1 cellular context compared by ENCODE assay signal in the genomic region with DNA sequence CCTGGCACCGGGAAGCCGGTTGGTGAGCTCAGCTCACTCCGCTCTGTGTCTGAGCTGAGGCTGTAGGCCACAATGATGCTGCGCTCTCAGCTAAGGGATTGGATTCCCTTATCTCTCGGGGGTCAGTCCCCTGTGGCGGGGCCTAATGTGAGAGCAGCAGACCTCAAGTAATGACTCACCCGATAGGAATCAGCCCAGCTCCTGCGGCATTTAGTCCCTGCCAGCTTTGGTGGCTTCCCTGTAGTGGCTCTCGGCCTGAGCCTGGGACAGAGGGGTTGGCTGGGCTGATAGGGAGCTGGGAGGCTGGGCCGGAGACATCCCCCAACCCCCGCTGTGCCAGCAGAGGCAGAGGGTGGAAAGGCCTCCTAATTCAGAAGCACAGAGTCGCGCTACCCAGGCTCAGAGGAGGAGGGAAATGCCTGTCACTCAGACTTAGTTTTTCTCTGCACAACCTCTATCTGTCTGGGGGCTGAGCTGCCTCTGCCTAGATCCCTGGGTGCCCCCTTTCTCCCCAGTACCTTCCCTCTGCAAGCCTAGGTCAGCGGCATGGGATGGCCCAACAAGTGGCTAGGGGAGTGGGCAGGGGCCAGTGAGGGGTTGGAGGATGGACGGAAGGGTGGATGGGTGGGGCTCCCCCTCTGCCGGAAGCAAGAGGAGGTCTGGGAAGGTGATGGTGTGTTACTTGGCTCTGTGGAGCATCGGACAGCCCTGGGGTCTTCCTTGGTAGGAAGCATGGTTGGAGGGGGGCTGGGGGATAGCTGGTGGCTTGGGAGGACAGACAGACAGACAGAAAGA.
TF ChIP-seq lines count a peak whose summit lies in the region.

No MANE protein-coding gene starts in this region.

TF ChIP-seq in K562, 482 proteins besides CTCF, POLR2A, EP300 and RAD21 (continued from another document and continues in another):
- TF ChIP-seq, protein P1, sequence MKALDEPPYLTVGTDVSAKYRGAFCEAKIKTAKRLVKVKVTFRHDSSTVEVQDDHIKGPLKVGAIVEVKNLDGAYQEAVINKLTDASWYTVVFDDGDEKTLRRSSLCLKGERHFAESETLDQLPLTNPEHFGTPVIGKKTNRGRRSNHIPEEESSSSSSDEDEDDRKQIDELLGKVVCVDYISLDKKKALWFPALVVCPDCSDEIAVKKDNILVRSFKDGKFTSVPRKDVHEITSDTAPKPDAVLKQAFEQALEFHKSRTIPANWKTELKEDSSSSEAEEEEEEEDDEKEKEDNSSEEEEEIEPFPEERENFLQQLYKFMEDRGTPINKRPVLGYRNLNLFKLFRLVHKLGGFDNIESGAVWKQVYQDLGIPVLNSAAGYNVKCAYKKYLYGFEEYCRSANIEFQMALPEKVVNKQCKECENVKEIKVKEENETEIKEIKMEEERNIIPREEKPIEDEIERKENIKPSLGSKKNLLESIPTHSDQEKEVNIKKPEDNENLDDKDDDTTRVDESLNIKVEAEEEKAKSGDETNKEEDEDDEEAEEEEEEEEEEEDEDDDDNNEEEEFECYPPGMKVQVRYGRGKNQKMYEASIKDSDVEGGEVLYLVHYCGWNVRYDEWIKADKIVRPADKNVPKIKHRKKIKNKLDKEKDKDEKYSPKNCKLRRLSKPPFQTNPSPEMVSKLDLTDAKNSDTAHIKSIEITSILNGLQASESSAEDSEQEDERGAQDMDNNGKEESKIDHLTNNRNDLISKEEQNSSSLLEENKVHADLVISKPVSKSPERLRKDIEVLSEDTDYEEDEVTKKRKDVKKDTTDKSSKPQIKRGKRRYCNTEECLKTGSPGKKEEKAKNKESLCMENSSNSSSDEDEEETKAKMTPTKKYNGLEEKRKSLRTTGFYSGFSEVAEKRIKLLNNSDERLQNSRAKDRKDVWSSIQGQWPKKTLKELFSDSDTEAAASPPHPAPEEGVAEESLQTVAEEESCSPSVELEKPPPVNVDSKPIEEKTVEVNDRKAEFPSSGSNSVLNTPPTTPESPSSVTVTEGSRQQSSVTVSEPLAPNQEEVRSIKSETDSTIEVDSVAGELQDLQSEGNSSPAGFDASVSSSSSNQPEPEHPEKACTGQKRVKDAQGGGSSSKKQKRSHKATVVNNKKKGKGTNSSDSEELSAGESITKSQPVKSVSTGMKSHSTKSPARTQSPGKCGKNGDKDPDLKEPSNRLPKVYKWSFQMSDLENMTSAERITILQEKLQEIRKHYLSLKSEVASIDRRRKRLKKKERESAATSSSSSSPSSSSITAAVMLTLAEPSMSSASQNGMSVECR (CRISPR knock-in tag; IDR thresholded peaks at IDR 0.05): no peak
- TF ChIP-seq, protein P2, sequence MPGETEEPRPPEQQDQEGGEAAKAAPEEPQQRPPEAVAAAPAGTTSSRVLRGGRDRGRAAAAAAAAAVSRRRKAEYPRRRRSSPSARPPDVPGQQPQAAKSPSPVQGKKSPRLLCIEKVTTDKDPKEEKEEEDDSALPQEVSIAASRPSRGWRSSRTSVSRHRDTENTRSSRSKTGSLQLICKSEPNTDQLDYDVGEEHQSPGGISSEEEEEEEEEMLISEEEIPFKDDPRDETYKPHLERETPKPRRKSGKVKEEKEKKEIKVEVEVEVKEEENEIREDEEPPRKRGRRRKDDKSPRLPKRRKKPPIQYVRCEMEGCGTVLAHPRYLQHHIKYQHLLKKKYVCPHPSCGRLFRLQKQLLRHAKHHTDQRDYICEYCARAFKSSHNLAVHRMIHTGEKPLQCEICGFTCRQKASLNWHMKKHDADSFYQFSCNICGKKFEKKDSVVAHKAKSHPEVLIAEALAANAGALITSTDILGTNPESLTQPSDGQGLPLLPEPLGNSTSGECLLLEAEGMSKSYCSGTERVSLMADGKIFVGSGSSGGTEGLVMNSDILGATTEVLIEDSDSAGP (CRISPR knock-in tag; IDR thresholded peaks at IDR 0.05): no peak
- no peak for TF ChIP-seq BCLAF1 (IDR thresholded peaks at IDR 0.05; ENCODE audit: borderline replicate concordance in 1 of 2, control insufficient read depth in 1 of 2, low read depth in 2 of 2, low read length in 1 of 2)
- 0 out of 2 replicates have a peak, but pooled peaks have one; percentile 18 for TF ChIP-seq ZFX (CRISPR knock-in tag; IDR thresholded peaks at IDR 0.05)
- peak; percentile 90 for TF ChIP-seq ATF3 (IDR thresholded peaks at IDR 0.05)
- TF ChIP-seq ATF3 (CRISPR knock-in tag; conservative IDR thresholded peaks at IDR 0.05): peak; percentile 76; the same call in 1 of the 2 replicates
- TF ChIP-seq GATAD2B (IDR thresholded peaks at IDR 0.05; ENCODE audit: borderline replicate concordance): peak; percentile 41; the same call in 1 of the 2 replicates
- TF ChIP-seq MAZ (CRISPR knock-in tag; conservative IDR thresholded peaks at IDR 0.05 in 1 of 2, IDR thresholded peaks at IDR 0.05 in 1 of 2): 0 out of 4 replicates have a peak, but pooled peaks of 1 of the 2 experiments have one; percentile 47
- TF ChIP-seq ZNF324 (CRISPR knock-in tag; IDR thresholded peaks at IDR 0.05): no peak
- no peak for TF ChIP-seq ZNF282 (CRISPR knock-in tag; IDR thresholded peaks at IDR 0.05)
- TF ChIP-seq MLLT1 (IDR thresholded peaks at IDR 0.05): no peak
- peak; percentile 88 for TF ChIP-seq DPF2 (IDR thresholded peaks at IDR 0.05)
- TF ChIP-seq, protein P3, sequence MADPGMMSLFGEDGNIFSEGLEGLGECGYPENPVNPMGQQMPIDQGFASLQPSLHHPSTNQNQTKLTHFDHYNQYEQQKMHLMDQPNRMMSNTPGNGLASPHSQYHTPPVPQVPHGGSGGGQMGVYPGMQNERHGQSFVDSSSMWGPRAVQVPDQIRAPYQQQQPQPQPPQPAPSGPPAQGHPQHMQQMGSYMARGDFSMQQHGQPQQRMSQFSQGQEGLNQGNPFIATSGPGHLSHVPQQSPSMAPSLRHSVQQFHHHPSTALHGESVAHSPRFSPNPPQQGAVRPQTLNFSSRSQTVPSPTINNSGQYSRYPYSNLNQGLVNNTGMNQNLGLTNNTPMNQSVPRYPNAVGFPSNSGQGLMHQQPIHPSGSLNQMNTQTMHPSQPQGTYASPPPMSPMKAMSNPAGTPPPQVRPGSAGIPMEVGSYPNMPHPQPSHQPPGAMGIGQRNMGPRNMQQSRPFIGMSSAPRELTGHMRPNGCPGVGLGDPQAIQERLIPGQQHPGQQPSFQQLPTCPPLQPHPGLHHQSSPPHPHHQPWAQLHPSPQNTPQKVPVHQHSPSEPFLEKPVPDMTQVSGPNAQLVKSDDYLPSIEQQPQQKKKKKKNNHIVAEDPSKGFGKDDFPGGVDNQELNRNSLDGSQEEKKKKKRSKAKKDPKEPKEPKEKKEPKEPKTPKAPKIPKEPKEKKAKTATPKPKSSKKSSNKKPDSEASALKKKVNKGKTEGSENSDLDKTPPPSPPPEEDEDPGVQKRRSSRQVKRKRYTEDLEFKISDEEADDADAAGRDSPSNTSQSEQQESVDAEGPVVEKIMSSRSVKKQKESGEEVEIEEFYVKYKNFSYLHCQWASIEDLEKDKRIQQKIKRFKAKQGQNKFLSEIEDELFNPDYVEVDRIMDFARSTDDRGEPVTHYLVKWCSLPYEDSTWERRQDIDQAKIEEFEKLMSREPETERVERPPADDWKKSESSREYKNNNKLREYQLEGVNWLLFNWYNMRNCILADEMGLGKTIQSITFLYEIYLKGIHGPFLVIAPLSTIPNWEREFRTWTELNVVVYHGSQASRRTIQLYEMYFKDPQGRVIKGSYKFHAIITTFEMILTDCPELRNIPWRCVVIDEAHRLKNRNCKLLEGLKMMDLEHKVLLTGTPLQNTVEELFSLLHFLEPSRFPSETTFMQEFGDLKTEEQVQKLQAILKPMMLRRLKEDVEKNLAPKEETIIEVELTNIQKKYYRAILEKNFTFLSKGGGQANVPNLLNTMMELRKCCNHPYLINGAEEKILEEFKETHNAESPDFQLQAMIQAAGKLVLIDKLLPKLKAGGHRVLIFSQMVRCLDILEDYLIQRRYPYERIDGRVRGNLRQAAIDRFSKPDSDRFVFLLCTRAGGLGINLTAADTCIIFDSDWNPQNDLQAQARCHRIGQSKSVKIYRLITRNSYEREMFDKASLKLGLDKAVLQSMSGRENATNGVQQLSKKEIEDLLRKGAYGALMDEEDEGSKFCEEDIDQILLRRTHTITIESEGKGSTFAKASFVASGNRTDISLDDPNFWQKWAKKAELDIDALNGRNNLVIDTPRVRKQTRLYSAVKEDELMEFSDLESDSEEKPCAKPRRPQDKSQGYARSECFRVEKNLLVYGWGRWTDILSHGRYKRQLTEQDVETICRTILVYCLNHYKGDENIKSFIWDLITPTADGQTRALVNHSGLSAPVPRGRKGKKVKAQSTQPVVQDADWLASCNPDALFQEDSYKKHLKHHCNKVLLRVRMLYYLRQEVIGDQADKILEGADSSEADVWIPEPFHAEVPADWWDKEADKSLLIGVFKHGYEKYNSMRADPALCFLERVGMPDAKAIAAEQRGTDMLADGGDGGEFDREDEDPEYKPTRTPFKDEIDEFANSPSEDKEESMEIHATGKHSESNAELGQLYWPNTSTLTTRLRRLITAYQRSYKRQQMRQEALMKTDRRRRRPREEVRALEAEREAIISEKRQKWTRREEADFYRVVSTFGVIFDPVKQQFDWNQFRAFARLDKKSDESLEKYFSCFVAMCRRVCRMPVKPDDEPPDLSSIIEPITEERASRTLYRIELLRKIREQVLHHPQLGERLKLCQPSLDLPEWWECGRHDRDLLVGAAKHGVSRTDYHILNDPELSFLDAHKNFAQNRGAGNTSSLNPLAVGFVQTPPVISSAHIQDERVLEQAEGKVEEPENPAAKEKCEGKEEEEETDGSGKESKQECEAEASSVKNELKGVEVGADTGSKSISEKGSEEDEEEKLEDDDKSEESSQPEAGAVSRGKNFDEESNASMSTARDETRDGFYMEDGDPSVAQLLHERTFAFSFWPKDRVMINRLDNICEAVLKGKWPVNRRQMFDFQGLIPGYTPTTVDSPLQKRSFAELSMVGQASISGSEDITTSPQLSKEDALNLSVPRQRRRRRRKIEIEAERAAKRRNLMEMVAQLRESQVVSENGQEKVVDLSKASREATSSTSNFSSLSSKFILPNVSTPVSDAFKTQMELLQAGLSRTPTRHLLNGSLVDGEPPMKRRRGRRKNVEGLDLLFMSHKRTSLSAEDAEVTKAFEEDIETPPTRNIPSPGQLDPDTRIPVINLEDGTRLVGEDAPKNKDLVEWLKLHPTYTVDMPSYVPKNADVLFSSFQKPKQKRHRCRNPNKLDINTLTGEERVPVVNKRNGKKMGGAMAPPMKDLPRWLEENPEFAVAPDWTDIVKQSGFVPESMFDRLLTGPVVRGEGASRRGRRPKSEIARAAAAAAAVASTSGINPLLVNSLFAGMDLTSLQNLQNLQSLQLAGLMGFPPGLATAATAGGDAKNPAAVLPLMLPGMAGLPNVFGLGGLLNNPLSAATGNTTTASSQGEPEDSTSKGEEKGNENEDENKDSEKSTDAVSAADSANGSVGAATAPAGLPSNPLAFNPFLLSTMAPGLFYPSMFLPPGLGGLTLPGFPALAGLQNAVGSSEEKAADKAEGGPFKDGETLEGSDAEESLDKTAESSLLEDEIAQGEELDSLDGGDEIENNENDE (IDR thresholded peaks at IDR 0.05; ENCODE audit: low read depth, low read length): no peak
- TF ChIP-seq REST (CRISPR knock-in tag; IDR thresholded peaks at IDR 0.05; ENCODE audit: low read depth): no peak
- TF ChIP-seq SMARCE1 (IDR thresholded peaks at IDR 0.05): peak; percentile 94
- TF ChIP-seq KLF10 (CRISPR knock-in tag; IDR thresholded peaks at IDR 0.05): no peak
- TF ChIP-seq SMARCC2 (IDR thresholded peaks at IDR 0.05; ENCODE audit: low read depth): peak; percentile 79
